6 cellular contexts compared by ENCODE assay signal in the genomic region with DNA sequence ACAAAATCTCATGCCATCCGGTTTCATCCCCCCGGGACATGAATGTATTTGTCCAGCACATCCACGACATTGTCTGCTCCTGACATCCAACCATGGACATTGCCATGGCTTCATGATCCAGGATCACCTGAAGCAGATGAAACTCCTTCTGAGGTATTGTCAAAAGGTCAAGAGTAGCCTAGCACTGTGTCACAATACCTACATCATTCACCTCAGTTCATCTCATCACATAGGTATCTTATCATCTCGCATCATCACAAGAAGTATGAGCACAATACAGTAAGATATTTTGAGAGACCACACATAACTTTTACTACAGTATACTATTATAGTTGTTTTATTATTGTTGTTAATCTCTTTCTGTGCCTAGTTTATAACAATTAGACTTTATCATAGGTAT.
"Had no signal": no experiment of that assay in that cellular context is flagged by ENCODE, and none has a peak within 500 bp of the region (broad histone marks: within the 10 kb centered on the region; RNA-seq: fewer than 3 reads in every experiment).

No MANE protein-coding gene starts in this region.

- H3K4me3 ChIP-seq: K562 had no signal

- ATAC-seq: HepG2, K562 had no signal

- DNase-seq: IMR-90, KBM-7, KG1 had no signal

- H3K27ac ChIP-seq: HL-60 had no signal
